1 cellular context compared by ENCODE assay signal in genomic region chr2:26088038-26088643, GRCh38.
TF ChIP-seq lines count a peak whose summit lies in the region.

No MANE protein-coding gene starts in this region.

TF ChIP-seq in GM23338, 12 proteins besides CTCF, POLR2A, EP300 and RAD21:
- no peak for TF ChIP-seq REST (IDR thresholded peaks at IDR 0.05; ENCODE audit: unreplicated experiment)
- TF ChIP-seq ETS1 (IDR thresholded peaks at IDR 0.05): no peak
- no peak for TF ChIP-seq ZNF462 (CRISPR knock-in tag; IDR thresholded peaks at IDR 0.05)
- no peak for TF ChIP-seq EZH2 (IDR thresholded peaks at IDR 0.05; ENCODE audit: low read depth, unreplicated experiment)
- TF ChIP-seq NANOG (IDR thresholded peaks at IDR 0.05; ENCODE audit: borderline replicate concordance): no peak
- no peak for TF ChIP-seq JUNB (IDR thresholded peaks at IDR 0.05; ENCODE audit: unreplicated experiment)
- TF ChIP-seq ZNF114 (CRISPR knock-in tag; IDR thresholded peaks at IDR 0.05): no peak
- TF ChIP-seq POLR2AphosphoS5 (IDR thresholded peaks at IDR 0.05; ENCODE audit: low read depth): no peak
- no peak for TF ChIP-seq CREB1 (CRISPR knock-in tag; IDR thresholded peaks at IDR 0.05; ENCODE audit: low read depth)
- no peak for TF ChIP-seq STAT1 (IDR thresholded peaks at IDR 0.05; ENCODE audit: unreplicated experiment)
- no peak for TF ChIP-seq EZH2phosphoT487 (IDR thresholded peaks at IDR 0.05; ENCODE audit: unreplicated experiment)
- no peak for TF ChIP-seq ZNF331 (CRISPR knock-in tag; IDR thresholded peaks at IDR 0.05; ENCODE audit: low read depth)
